In genomic region chr10:89382757-89383156, GRCh38 we compare ENCODE assay signal across 1 cellular context.
TF ChIP-seq lines count a peak whose summit lies in the region.

No MANE protein-coding gene starts in this region.

TF ChIP-seq in IMR-90, 13 proteins besides CTCF, POLR2A, EP300 and RAD21:
- TF ChIP-seq MAFK (IDR thresholded peaks at IDR 0.05; ENCODE audit: low read depth, low read length) = no peak
- TF ChIP-seq NFE2L2 (IDR thresholded peaks at IDR 0.05; ENCODE audit: low read depth, low read length) = no peak
- TF ChIP-seq CEBPB (IDR thresholded peaks at IDR 0.05; ENCODE audit: low read depth, low read length) = no peak
- TF ChIP-seq MXI1 (IDR thresholded peaks at IDR 0.05; ENCODE audit: borderline replicate concordance, low read depth, low read length) = no peak
- no peak for TF ChIP-seq MAZ (IDR thresholded peaks at IDR 0.05; ENCODE audit: borderline replicate concordance, low read depth, low read length)
- TF ChIP-seq RCOR1 (IDR thresholded peaks at IDR 0.05; ENCODE audit: insufficient replicate concordance, low read length) = no peak
- no peak for TF ChIP-seq BHLHE40 (IDR thresholded peaks at IDR 0.05; ENCODE audit: low read depth, low read length)
- no peak for TF ChIP-seq RFX5 (IDR thresholded peaks at IDR 0.05; ENCODE audit: low read depth, low read length)
- no peak for TF ChIP-seq USF2 (IDR thresholded peaks at IDR 0.05; ENCODE audit: low read depth, low read length)
- TF ChIP-seq CHD1 (IDR thresholded peaks at IDR 0.05; ENCODE audit: low read depth, low read length) = no peak
